ENCODE assay signal across 1 cellular context in genomic region chr4:182880387-182881356, GRCh38.
TF ChIP-seq lines count a peak whose summit lies in the region.

No MANE protein-coding gene starts in this region.

TF ChIP-seq in HepG2, 621 proteins besides CTCF, POLR2A, EP300 and RAD21 (continued from another document and continues in another):
- 0 out of 4 replicates have a peak, but pooled peaks of 1 of the 2 experiments have one; percentile 18 for TF ChIP-seq REST (IDR thresholded peaks at IDR 0.05; ENCODE audit: borderline replicate concordance in 1 of 2, low read depth in 1 of 2, low read length in 2 of 2)
- peak; percentile 84 for TF ChIP-seq PHF21A (CRISPR knock-in tag; IDR thresholded peaks at IDR 0.05)
- TF ChIP-seq PRDM4 (CRISPR knock-in tag; IDR thresholded peaks at IDR 0.05; ENCODE audit: borderline replicate concordance) = no peak
- no peak for TF ChIP-seq THAP8 (CRISPR knock-in tag; IDR thresholded peaks at IDR 0.05; ENCODE audit: borderline replicate concordance)
- no peak for TF ChIP-seq JARID2 (CRISPR knock-in tag; IDR thresholded peaks at IDR 0.05; ENCODE audit: insufficient replicate concordance)
- TF ChIP-seq NR0B2 (CRISPR knock-in tag; IDR thresholded peaks at IDR 0.05) = no peak; the same call in none of the 2 replicates
- no peak for TF ChIP-seq MLLT10 (CRISPR knock-in tag; IDR thresholded peaks at IDR 0.05)
- TF ChIP-seq SP1 (IDR thresholded peaks at IDR 0.05) = no peak
- TF ChIP-seq SP1 (CRISPR knock-in tag; IDR thresholded peaks at IDR 0.05) = no peak
- no peak for TF ChIP-seq EZH2 (conservative IDR thresholded peaks at IDR 0.05; ENCODE audit: low read depth, low read length)
- TF ChIP-seq ZHX1 (CRISPR knock-in tag; IDR thresholded peaks at IDR 0.05; ENCODE audit: low read depth) = no peak
- no peak for TF ChIP-seq SMARCC2 (IDR thresholded peaks at IDR 0.05)
- peak; percentile 63; the same call in 1 of the 2 replicates for TF ChIP-seq ZNF232 (CRISPR knock-in tag; IDR thresholded peaks at IDR 0.05; ENCODE audit: borderline replicate concordance)
- no peak for TF ChIP-seq ZNF256 (CRISPR knock-in tag; conservative IDR thresholded peaks at IDR 0.05)
- no peak for TF ChIP-seq POGK (CRISPR knock-in tag; conservative IDR thresholded peaks at IDR 0.05)
- TF ChIP-seq ATF4 (CRISPR knock-in tag; IDR thresholded peaks at IDR 0.05) = no peak
- peak; percentile 85 for TF ChIP-seq RNF2 (conservative IDR thresholded peaks at IDR 0.05; ENCODE audit: low read depth)
- TF ChIP-seq AGO2 (optimal IDR thresholded peaks at IDR 0.05; ENCODE audit: low read depth, low read length) = peak; percentile 54
- TF ChIP-seq HINFP (CRISPR knock-in tag; IDR thresholded peaks at IDR 0.05; ENCODE audit: low read depth) = peak; percentile 86
- TF ChIP-seq NFRKB (IDR thresholded peaks at IDR 0.05) = no peak
- peak; percentile 54 for TF ChIP-seq KMT2B (CRISPR knock-in tag; IDR thresholded peaks at IDR 0.05)
- TF ChIP-seq ZNF713 (CRISPR knock-in tag; IDR thresholded peaks at IDR 0.05) = no peak
- no peak for TF ChIP-seq ZNF33A (CRISPR knock-in tag; IDR thresholded peaks at IDR 0.05; ENCODE audit: borderline replicate concordance)
- peak; percentile 67; the same call in 1 of the 2 replicates for TF ChIP-seq ESRRA (CRISPR knock-in tag; IDR thresholded peaks at IDR 0.05; ENCODE audit: low read depth)
- no peak for TF ChIP-seq ZNF382 (CRISPR knock-in tag; IDR thresholded peaks at IDR 0.05; ENCODE audit: borderline replicate concordance)
- TF ChIP-seq JUNB (CRISPR knock-in tag; IDR thresholded peaks at IDR 0.05; ENCODE audit: borderline replicate concordance) = no peak
- no peak; the same call in 1 of the 2 replicates for TF ChIP-seq AFF4 (CRISPR knock-in tag; IDR thresholded peaks at IDR 0.05)
- peak; percentile 62; the same call in 1 of the 2 replicates for TF ChIP-seq NFKB2 (CRISPR knock-in tag; IDR thresholded peaks at IDR 0.05; ENCODE audit: borderline replicate concordance)
- peak; percentile 95 for TF ChIP-seq PITX1 (CRISPR knock-in tag; IDR thresholded peaks at IDR 0.05)
- no peak for TF ChIP-seq ZNF841 (CRISPR knock-in tag; IDR thresholded peaks at IDR 0.05; ENCODE audit: borderline replicate concordance)
- TF ChIP-seq ZBTB26 (CRISPR knock-in tag; IDR thresholded peaks at IDR 0.05; ENCODE audit: borderline replicate concordance) = no peak; the same call in 1 of the 2 replicates
- no peak for TF ChIP-seq ZNF660 (CRISPR knock-in tag; IDR thresholded peaks at IDR 0.05; ENCODE audit: borderline replicate concordance, low read depth)
- 0 out of 2 replicates have a peak, but pooled peaks have one; percentile 55 for TF ChIP-seq ZNF235 (CRISPR knock-in tag; IDR thresholded peaks at IDR 0.05; ENCODE audit: borderline replicate concordance)
- no peak for TF ChIP-seq REL (CRISPR knock-in tag; conservative IDR thresholded peaks at IDR 0.05)
- peak; percentile 64; the same call in 1 of the 2 replicates for TF ChIP-seq GLI4 (CRISPR knock-in tag; IDR thresholded peaks at IDR 0.05; ENCODE audit: borderline replicate concordance)
